Comparison of ENCODE assay signal across 1 cellular context in the genomic region with DNA sequence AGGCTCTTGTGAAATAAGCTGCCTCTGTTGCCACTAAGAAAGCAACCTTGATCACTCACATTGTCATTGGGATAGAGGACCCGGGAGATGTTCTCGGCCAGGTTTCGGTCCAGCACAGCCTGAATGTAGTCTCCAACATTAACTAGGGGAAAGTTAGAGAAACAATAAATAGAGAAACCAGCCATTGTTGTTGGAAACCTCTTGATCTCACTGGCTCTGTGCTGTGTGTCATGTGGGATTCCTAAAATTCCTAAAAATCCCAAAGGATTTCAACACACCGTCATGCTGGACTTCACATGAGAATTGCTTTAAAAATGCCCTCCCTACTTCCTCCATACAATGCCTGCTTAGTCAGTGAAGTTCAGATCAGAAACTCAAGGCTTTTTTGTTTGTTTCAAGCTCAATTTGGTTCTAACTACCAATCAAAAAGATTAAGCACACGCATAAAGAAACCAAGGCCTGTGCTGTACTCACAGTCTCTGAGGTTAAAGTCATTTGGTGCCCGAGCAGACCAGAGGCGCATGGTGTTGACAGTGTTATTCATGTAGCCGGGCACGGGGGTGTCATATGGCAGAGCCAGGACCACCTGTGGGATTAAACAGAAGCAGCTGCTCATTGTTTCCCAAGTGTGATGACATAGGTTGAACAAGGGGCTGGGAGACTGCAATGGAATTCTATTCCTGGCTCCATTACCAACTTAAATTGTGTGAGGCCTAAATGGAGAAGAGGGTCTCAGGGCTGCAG.
TF ChIP-seq lines count a peak whose summit lies in the region.

No MANE protein-coding gene starts in this region.

TF ChIP-seq in IMR-90, 13 proteins besides CTCF, POLR2A, EP300 and RAD21:
- no peak for TF ChIP-seq NFE2L2 (IDR thresholded peaks at IDR 0.05; ENCODE audit: low read depth, low read length)
- TF ChIP-seq MAFK (IDR thresholded peaks at IDR 0.05; ENCODE audit: low read depth, low read length) = no peak
- no peak for TF ChIP-seq RCOR1 (IDR thresholded peaks at IDR 0.05; ENCODE audit: insufficient replicate concordance, low read length)
- TF ChIP-seq SMC3 (IDR thresholded peaks at IDR 0.05; ENCODE audit: low read depth, low read length) = no peak
- peak; percentile 82 for TF ChIP-seq CEBPB (IDR thresholded peaks at IDR 0.05; ENCODE audit: low read depth, low read length)
